ENCODE assay signal across 8 cellular contexts in genomic region chr1:158124999-158125398, GRCh38. TPM values are rescaled to one million over a fixed set of nuclear protein-coding genes. Genes with fewer than 3 reads are reported as not detected.
DNase-seq lines count a peak whose midpoint lies in the region; ATAC-seq, FAIRE-seq and TF ChIP-seq lines count a peak whose summit lies in the region.

No MANE protein-coding gene starts in this region.

- H3K9ac ChIP-seq in SK-N-MC (ENCODE audit: insufficient read length): no peak overlapping the region

- H3K4me3 Mint-ChIP-seq in activated naive CD4-positive, alpha-beta T cell treated with anti-CD3 and anti-CD28 coated beads, Interleukin-2, amount 10 ng/mL, durations not matched to agents 7 days and 5 days: no peak overlapping the region
- no peak overlapping the region for H3K4me3 Mint-ChIP-seq in glutamatergic neuron (ENCODE audit: unreplicated experiment)

- no peaks in the 10 kb centered on the region for H3K36me3 Mint-ChIP-seq in activated naive CD4-positive, alpha-beta T cell treated with anti-CD3 and anti-CD28 coated beads, Interleukin-2, amount 10 ng/mL, durations not matched to agents 7 days and 5 days
- H3K36me3 Mint-ChIP-seq in glutamatergic neuron (ENCODE audit: unreplicated experiment): no peaks in the 10 kb centered on the region

- H3K27ac ChIP-seq in SK-N-MC (no peak overlapping the region), aorta (ENCODE audit: low read depth in 1 of 2, low read length in 2 of 2) (no peak overlapping the region)

- peak; percentile 96 for ATAC-seq in aorta (ENCODE audit: low FRiP score)

- TF ChIP-seq POLR2A in H54 (IDR thresholded peaks at IDR 0.05; ENCODE audit: low read depth, low read length) (no peak), NB4 (IDR thresholded peaks at IDR 0.05; ENCODE audit: extremely low read depth, insufficient read length) (no peak)

- H3K27me3 Mint-ChIP-seq in activated naive CD4-positive, alpha-beta T cell treated with anti-CD3 and anti-CD28 coated beads, Interleukin-2, amount 10 ng/mL, durations not matched to agents 7 days and 5 days: peaks cover 53% of the 10 kb centered on the region
- peaks cover 5% of the 10 kb centered on the region for H3K27me3 Mint-ChIP-seq in glutamatergic neuron (ENCODE audit: unreplicated experiment)

- WGBS in aorta, 2 donors: 0 to 2% methylated on average over 3 to 4 of the region's 4 CpGs

- H3K27me3 ChIP-seq in aorta (ENCODE audit: control insufficient read depth in 1 of 2, insufficient read depth in 2 of 2, low read length in 1 of 2): no peaks in the 10 kb centered on the region

- peak; percentile 84 for TF ChIP-seq CTCF in NB4 (IDR thresholded peaks at IDR 0.05; ENCODE audit: low read depth, low read length)
- TF ChIP-seq CTCF in glutamatergic neuron (IDR thresholded peaks at IDR 0.05; ENCODE audit: partially characterized antibody, unreplicated experiment): peak; percentile 80

- H3K36me3 ChIP-seq in SK-N-MC (ENCODE audit: insufficient read depth, low read length) (no peaks in the 10 kb centered on the region), aorta (ENCODE audit: control insufficient read depth in 1 of 2, insufficient read depth in 2 of 2, low read length in 1 of 2) (no peaks in the 10 kb centered on the region)

- CTCF ChIA-PET in activated naive CD4-positive, alpha-beta T cell treated with anti-CD3 and anti-CD28 coated beads, Interleukin-2, amount 10 ng/mL, durations not matched to agents 7 days and 5 days (lab: Charles Lee): interaction anchor here (0.7 to 14.0 kb wide), 23 partner anchors 8 to 545 kb away, joined by 3 to 171 read pairs (median 4); no protein-coding TSS in a partner anchor

- H3K4me1 Mint-ChIP-seq in activated naive CD4-positive, alpha-beta T cell treated with anti-CD3 and anti-CD28 coated beads, Interleukin-2, amount 10 ng/mL, durations not matched to agents 7 days and 5 days: no peaks in the 10 kb centered on the region
- peaks cover 8% of the 10 kb centered on the region for H3K4me1 Mint-ChIP-seq in glutamatergic neuron (ENCODE audit: low read depth, unreplicated experiment)

- H3K9me3 ChIP-seq in SK-N-MC (ENCODE audit: low read depth, low read length): no peaks in the 10 kb centered on the region
- no peaks in the 10 kb centered on the region for H3K9me3 ChIP-seq in aorta (ENCODE audit: control insufficient read depth, low read length)

- no peaks in the 10 kb centered on the region for H3K4me1 ChIP-seq in aorta (ENCODE audit: control insufficient read depth in 1 of 2, insufficient read depth in 2 of 2, low read length in 2 of 2)

- H3K27ac Mint-ChIP-seq in activated naive CD4-positive, alpha-beta T cell treated with anti-CD3 and anti-CD28 coated beads, Interleukin-2, amount 10 ng/mL, durations not matched to agents 7 days and 5 days: no peak overlapping the region
- H3K27ac Mint-ChIP-seq in glutamatergic neuron (ENCODE audit: unreplicated experiment): no peak overlapping the region

- no peak overlapping the region for H3K4me3 ChIP-seq in NB4 (ENCODE audit: low read depth, low read length)
- no peak overlapping the region for H3K4me3 ChIP-seq in SK-N-MC
- H3K4me3 ChIP-seq in aorta (ENCODE audit: low read length in 2 of 2): no peak overlapping the region

- no peaks in the 10 kb centered on the region for H3K9me3 Mint-ChIP-seq in activated naive CD4-positive, alpha-beta T cell treated with anti-CD3 and anti-CD28 coated beads, Interleukin-2, amount 10 ng/mL, durations not matched to agents 7 days and 5 days
- no peaks in the 10 kb centered on the region for H3K9me3 Mint-ChIP-seq in glutamatergic neuron (ENCODE audit: unreplicated experiment)

- intact Hi-C loops in posterior cingulate gyrus (cut with DNase I): loop anchor here (1.0 to 10.0 kb wide), 4 partner anchors 133 to 544 kb away; no protein-coding TSS in a partner anchor
- intact Hi-C loops in aorta (cut with DNase I): loop anchor here (2.0 to 5.0 kb wide), 4 partner anchors 158 to 544 kb away; no protein-coding TSS in a partner anchor

- peak; percentile 91 for DNase-seq in EL
- DNase-seq in H54 (ENCODE audit: insufficient read length, low spot score): peak; percentile 73
- DNase-seq in NB4 (ENCODE audit: low read depth): peak; percentile 83
- peak; percentile 91 for DNase-seq in SK-N-MC (ENCODE audit: low read depth, low spot score)
- DNase-seq in activated naive CD4-positive, alpha-beta T cell treated with anti-CD3 and anti-CD28 coated beads, Interleukin-2, amount 10 ng/mL, durations not matched to agents 7 days and 5 days: peak; percentile 80
- peak; percentile 83 for DNase-seq in glutamatergic neuron
- peak; percentile 60 to 95 (median 82) for DNase-seq in posterior cingulate gyrus
- peak; percentile 86 to 88 for DNase-seq in aorta

- FAIRE-seq in H54 (lab: Jason Lieb, UNC): peak; percentile 71

RNA-seq across cellular contexts. Expression of gene CD1D, which starts 55.7 kb away (rescaled TPM):
- total RNA-seq in glutamatergic neuron (ENCODE audit: unreplicated experiment): 0.25 TPM
- 1 to 10 TPM; 2.0 to 3.3 TPM for total RNA-seq in aorta
- under 1 TPM; 0.59 to 0.63 TPM for polyA plus RNA-seq in aorta
